Comparison of ENCODE assay signal across 8 cellular contexts in genomic region chr5:32276173-32276853, GRCh38. TPM values are rescaled to one million over a fixed set of nuclear protein-coding genes. Genes with fewer than 3 reads are reported as not detected.
DNase-seq lines count a peak whose midpoint lies in the region; ATAC-seq, FAIRE-seq and TF ChIP-seq lines count a peak whose summit lies in the region.

No MANE protein-coding gene starts in this region.

- in situ Hi-C loops in K562 (cut with MboI): no loop called here

- WGBS in K562 (ENCODE audit: insufficient coverage, low coverage, missing lambda C conversion rate): 72% methylated on average over 4 of the region's 4 CpGs

- H3K9me2 ChIP-seq in PC-3 (replicated peaks; ENCODE audit: low read length): no peaks in the 10 kb centered on the region

- H3K9me1 ChIP-seq in K562 (ENCODE audit: control insufficient read depth, insufficient read depth, low read length): no peaks in the 10 kb centered on the region

- H3K9me3 ChIP-seq in K562 (replicated peaks; ENCODE audit: control insufficient read depth, insufficient read depth, low read depth, low read length) (no peaks in the 10 kb centered on the region), PC-3 (ENCODE audit: low read length) (no peaks in the 10 kb centered on the region)

- H3K4me3 ChIP-seq in K562 (no peak overlapping the region), PC-3 (ENCODE audit: low read length) (no peak overlapping the region)

- no peak overlapping the region for H3K9ac ChIP-seq in K562 (ENCODE audit: insufficient read depth in 1 of 2, low read depth in 2 of 2, low read length in 2 of 2)
- H3K9ac ChIP-seq in PC-3 (ENCODE audit: low read length): no peak overlapping the region

- TF ChIP-seq POLR2A in K562 (conservative IDR thresholded peaks at IDR 0.05): no peak

- FAIRE-seq in K562 (lab: Jason Lieb, UNC): no peak

- H4K20me1 ChIP-seq in K562 (replicated peaks; ENCODE audit: control insufficient read depth, insufficient read depth, low read length) (no peaks in the 10 kb centered on the region), PC-3 (ENCODE audit: low read length) (no peaks in the 10 kb centered on the region)

- H3K36me3 Mint-ChIP-seq in activated naive CD4-positive, alpha-beta T cell treated with anti-CD3 and anti-CD28 coated beads, Interleukin-2, amount 50 U/mL, for 24 hours: peaks cover 9% of the 10 kb centered on the region

- POLR2A ChIA-PET in K562 (lab: Yijun Ruan, JAX): interaction anchor here (1.4 kb wide), 1 partner anchor 22 kb away, joined by 3 read pairs; no protein-coding TSS in a partner anchor
- POLR2A ChIA-PET in PC-3 (lab: Charles Lee; ENCODE audit: unreplicated experiment): no interaction called here

- peak overlapping the region; percentile 44 for H3K4me3 Mint-ChIP-seq in activated naive CD4-positive, alpha-beta T cell treated with anti-CD3 and anti-CD28 coated beads, Interleukin-2, amount 50 U/mL, for 24 hours

- H3K4me2 ChIP-seq in K562 (ENCODE audit: insufficient read depth, low read length): no peak overlapping the region
- no peak overlapping the region for H3K4me2 ChIP-seq in PC-3 (ENCODE audit: low read length)

- H3K79me2 ChIP-seq in K562 (ENCODE audit: control insufficient read depth, insufficient read depth, low read length) (no peaks in the 10 kb centered on the region), PC-3 (ENCODE audit: low read length) (no peaks in the 10 kb centered on the region)

- BruUV-seq in K562 (replicated peaks; lab: Mats Ljungman, UMichigan) (no TSS peak), PC-3 (replicated peaks; lab: Mats Ljungman, UMichigan) (no TSS peak)

- DNase-seq in activated naive CD4-positive, alpha-beta T cell treated with Interleukin-2 at 50 U/mL for 16 hours: no peak
- DNase-seq in Kasumi-1 (lab: John Stamatoyannopoulos, UW) (peak; percentile 67 to 80), K562 (ENCODE audit: extremely low read depth in 1 of 4, low spot score in 3 of 4) (no peak), left colon (no peak), PC-3 (no peak)
- DNase-seq in activated CD4-positive, alpha-beta T cell treated with anti-CD3 and anti-CD28 coated beads, Interleukin-2, amount 50 U/mL, for 48 hours: no peak

- no peak for TF ChIP-seq RAD21 in K562 (CRISPR knock-in tag; conservative IDR thresholded peaks at IDR 0.05 in 1 of 2, IDR thresholded peaks at IDR 0.05 in 1 of 2)

- peaks cover 0 to 13% of the 10 kb centered on the region in 2 experiments; a peak in 2 of 5 replicates for H3K4me1 ChIP-seq in K562 (replicated peaks in 1 of 2; ENCODE audit: control insufficient read depth in 2 of 2, insufficient read depth in 2 of 2, low read length in 2 of 2)
- no peaks in the 10 kb centered on the region for H3K4me1 ChIP-seq in PC-3 (ENCODE audit: insufficient read depth, low read length)

- H2AFZ ChIP-seq in K562 (ENCODE audit: low read depth, low read length): no peak overlapping the region
- H2AFZ ChIP-seq in PC-3 (ENCODE audit: low read length): no peak overlapping the region

- no peaks in the 10 kb centered on the region for H3K27me3 Mint-ChIP-seq in activated naive CD4-positive, alpha-beta T cell treated with anti-CD3 and anti-CD28 coated beads, Interleukin-2, amount 50 U/mL, for 24 hours

- no peaks in the 10 kb centered on the region for H3K27me3 ChIP-seq in K562 (ENCODE audit: control insufficient read depth in 2 of 2, insufficient read depth in 2 of 2, low read length in 2 of 2)
- no peaks in the 10 kb centered on the region for H3K27me3 ChIP-seq in PC-3 (ENCODE audit: low read length)

- no peak for TF ChIP-seq EP300 in K562 (IDR thresholded peaks at IDR 0.05; ENCODE audit: low read length)

- H3K36me3 ChIP-seq in K562 (ENCODE audit: control insufficient read depth, insufficient read depth, low read length) (peaks cover 37% of the 10 kb centered on the region; the same call in 2 of the 3 replicates), PC-3 (ENCODE audit: low read depth, low read length) (peaks cover 2% of the 10 kb centered on the region; the same call in 1 of the 2 replicates)

- ATAC-seq in K562: peak; percentile 59
- ATAC-seq in left colon: peak; percentile 93
- ATAC-seq in GM18520 (IDR thresholded peaks at IDR 0.05; ENCODE audit: unreplicated experiment): no peak
- ATAC-seq in PC-3: no peak

- intact Hi-C loops in K562 (cut with micrococcal nuclease) (no loop called here), left colon (cut with DNase I, micrococcal nuclease) (no loop called here), PC-3 (cut with micrococcal nuclease) (no loop called here)

- H3K4me1 Mint-ChIP-seq in activated naive CD4-positive, alpha-beta T cell treated with anti-CD3 and anti-CD28 coated beads, Interleukin-2, amount 50 U/mL, for 24 hours: peaks cover 54% of the 10 kb centered on the region

- TF ChIP-seq CTCF in K562 (IDR thresholded peaks at IDR 0.05 in 2 of 3, conservative IDR thresholded peaks at IDR 0.05 in 1 of 3; ENCODE audit: insufficient read depth in 2 of 3, low read depth in 1 of 3, low read length in 3 of 3) (no peak), PC-3 (conservative IDR thresholded peaks at IDR 0.05; ENCODE audit: low read depth, low read length) (no peak)

- CTCF ChIA-PET in K562 (lab: Yijun Ruan, JAX; ENCODE audit: low intra/inter-chr PET ratio): no interaction called here
- CTCF ChIA-PET in PC-3 (lab: Charles Lee): no interaction called here

- H3F3A ChIP-seq in PC-3 (ENCODE audit: low read length, unreplicated experiment): no peaks in the 10 kb centered on the region

- H3K9me3 Mint-ChIP-seq in activated naive CD4-positive, alpha-beta T cell treated with anti-CD3 and anti-CD28 coated beads, Interleukin-2, amount 50 U/mL, for 24 hours: no peaks in the 10 kb centered on the region

- H3K27ac Mint-ChIP-seq in activated naive CD4-positive, alpha-beta T cell treated with anti-CD3 and anti-CD28 coated beads, Interleukin-2, amount 50 U/mL, for 24 hours: peak overlapping the region; percentile 62

- H3K27ac ChIP-seq in K562 (ENCODE audit: extremely low read depth, low read depth, low read length) (no peak overlapping the region), PC-3 (ENCODE audit: low read length) (no peak overlapping the region)

TF ChIP-seq in K562, 482 proteins besides CTCF, POLR2A, EP300 and RAD21 (continues in another document):
- TF ChIP-seq SIN3A (IDR thresholded peaks at IDR 0.05; ENCODE audit: borderline replicate concordance in 2 of 2, control insufficient read depth in 1 of 2, low read depth in 2 of 2, low read length in 2 of 2) (no peak), ATF7 (IDR thresholded peaks at IDR 0.05) (peak; percentile 60; the same call in 1 of the 2 replicates), ELK3 (CRISPR knock-in tag; IDR thresholded peaks at IDR 0.05) (no peak), CEBPG (CRISPR knock-in tag; IDR thresholded peaks at IDR 0.05) (0 out of 2 replicates have a peak, but pooled peaks have one; percentile 49), CEBPG (tag; conservative IDR thresholded peaks at IDR 0.05 in 1 of 2, IDR thresholded peaks at IDR 0.05 in 1 of 2) (peak; percentile 75 to 93), RFX1 (IDR thresholded peaks at IDR 0.05) (peak; percentile 79), ZNF644 (tag; IDR thresholded peaks at IDR 0.05; ENCODE audit: low read depth) (no peak), ZNF175 (CRISPR knock-in tag; IDR thresholded peaks at IDR 0.05; ENCODE audit: low read depth) (peak; percentile 30; the same call in 1 of the 2 replicates), MEIS2 (IDR thresholded peaks at IDR 0.05; ENCODE audit: partially characterized antibody) (peak; percentile 79), BMI1 (IDR thresholded peaks at IDR 0.05; ENCODE audit: low read length) (no peak), MEF2D (tag; conservative IDR thresholded peaks at IDR 0.05; ENCODE audit: low read depth) (0 out of 2 replicates have a peak, but pooled peaks have one; percentile 22), ZNF668 (CRISPR knock-in tag; IDR thresholded peaks at IDR 0.05) (0 out of 2 replicates have a peak, but pooled peaks have one; percentile 64)
- TF ChIP-seq, protein P1, sequence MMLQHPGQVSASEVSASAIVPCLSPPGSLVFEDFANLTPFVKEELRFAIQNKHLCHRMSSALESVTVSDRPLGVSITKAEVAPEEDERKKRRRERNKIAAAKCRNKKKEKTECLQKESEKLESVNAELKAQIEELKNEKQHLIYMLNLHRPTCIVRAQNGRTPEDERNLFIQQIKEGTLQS (IDR thresholded peaks at IDR 0.05): peak; percentile 83
- TF ChIP-seq, protein P1 (CRISPR knock-in tag; conservative IDR thresholded peaks at IDR 0.05): no peak

RNA-seq across cellular contexts. Expression of gene MTMR12, which starts 36.4 kb away (rescaled TPM):
- total RNA-seq in K562 (2011; cell fraction: chromatin; rRNA removed; ENCODE audit: low replicate concordance): 33.3 and 49.4 TPM in 2 replicates
- 14.5 and 18.4 TPM in 2 replicates for total RNA-seq in K562 (2011; cell fraction: nucleolus; rRNA removed)
- 19.8 and 20.4 TPM in 2 replicates for total RNA-seq in K562 (2011; cell fraction: nucleoplasm; rRNA removed)
- total RNA-seq in K562 (2014; rRNA removed) (13.4 and 17.9 TPM in 2 replicates), K562 (2014; rRNA removed; fragmentation: Illumina TruSeq; extraction: Trizol) (17.1 and 20.9 TPM in 2 replicates), K562 (2015; rRNA removed; fragmentation: Illumina TruSeq; extraction: Trizol) (19.3 and 21.0 TPM in 2 replicates), K562 (2021) (28.4 and 28.7 TPM in 2 replicates), left colon (10 to 100 TPM; 19.4 to 25.5 TPM), PC-3 (2014; rRNA removed) (14.5 and 16.0 TPM in 2 replicates)
- polyA plus RNA-seq in K562 (2011; rRNA removed) (14.3 and 22.1 TPM in 2 replicates), K562 (2014; fragmentation: Illumina TruSeq; extraction: Trizol) (24.7 and 25.1 TPM in 2 replicates), K562 (2014; fragmentation: Nextera tagmentation; extraction: Ambion mirVana) (1 to 10 TPM; 4.0 to 5.3 TPM), K562 (2014; rRNA removed) (12.3 and 14.0 TPM in 2 replicates)
- polyA plus RNA-seq in K562 (2011; cell fraction: cytosol; rRNA removed): 10.6 and 10.8 TPM in 2 replicates
- polyA plus RNA-seq in K562 (2011; cell fraction: nucleus; rRNA removed): 6.9 and 7.8 TPM in 2 replicates
- 15.1 and 18.0 TPM in 2 replicates for polyA plus RNA-seq in K562 (2012)
- 32.8 and 45.2 TPM in 2 replicates for polyA minus RNA-seq in K562 (2011; rRNA and poly(A)+ RNA removed)
- polyA minus RNA-seq in K562 (2011; cell fraction: cytosol; rRNA and poly(A)+ RNA removed): 12.0 and 21.4 TPM in 2 replicates
- polyA minus RNA-seq in K562 (2011; cell fraction: nucleus; rRNA and poly(A)+ RNA removed): 10.4 and 16.4 TPM in 2 replicates

Comparison
In these comparisons a context has a peak if more than half of its experiments do, and no peak if none do; other contexts are left out.
1. DNase-seq: peak in Kasumi-1 (2 of 2); none in activated naive CD4-positive, alpha-beta T cell treated with Interleukin-2 at 50 U/mL for 16 hours (single experiment), K562 (0 of 4), left colon (0 of 2), PC-3 (single experiment) and activated CD4-positive, alpha-beta T cell treated with anti-CD3 and anti-CD28 coated beads, Interleukin-2, amount 50 U/mL, for 48 hours (0 of 2).
2. ATAC-seq: peak in K562 (single experiment) and left colon (single experiment); none in GM18520 (single experiment) and PC-3 (single experiment).